Comparison of ENCODE assay signal across 8 cellular contexts in the genomic region with DNA sequence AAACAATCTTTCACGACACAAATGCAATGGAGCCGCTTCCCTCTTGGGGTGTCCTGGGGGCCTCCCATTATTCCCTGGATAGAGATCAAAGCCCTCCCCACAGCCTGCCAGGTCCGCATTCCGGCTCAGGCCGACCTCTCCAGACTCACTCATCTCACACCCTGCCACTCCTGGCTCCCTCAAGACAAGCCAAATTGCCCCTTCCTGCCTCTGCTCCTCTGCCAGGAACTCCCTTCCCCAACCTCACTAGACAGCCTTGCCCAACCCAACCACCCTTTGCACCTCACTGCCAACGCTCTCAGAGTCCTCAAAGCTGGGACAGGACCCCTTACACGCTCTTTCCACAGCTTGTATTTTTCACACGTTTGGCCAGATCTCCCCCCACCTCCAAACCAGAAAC. TPM values are rescaled to one million over a fixed set of nuclear protein-coding genes. Genes with fewer than 3 reads are reported as not detected.
DNase-seq lines count a peak whose midpoint lies in the region; ATAC-seq and TF ChIP-seq lines count a peak whose summit lies in the region.

No MANE protein-coding gene starts in this region.

- WGBS in endodermal cell (ENCODE audit: insufficient coverage in 1 of 2, insufficient read length in 1 of 2), 2 experiments, result 88% methylated on average over 5 to 8 of the region's 8 CpGs

- peak overlapping the region; percentile 96 to 100 (median 100) for H3K4me3 Mint-ChIP-seq in CD4-positive, CD25-positive, alpha-beta regulatory T cell
- H3K4me3 Mint-ChIP-seq in endodermal cell, result peak overlapping the region; percentile 92
- H3K4me3 Mint-ChIP-seq in osteocyte (ENCODE audit: unreplicated experiment), result peak overlapping the region; percentile 98

- POLR2A ChIA-PET in RWPE1 (lab: Yijun Ruan, JAX; ENCODE audit: low non-redundant PET), result no interaction called here

- CTCF ChIA-PET in RWPE1 (lab: Yijun Ruan, JAX), result interaction anchor here (0.9 to 1.7 kb wide), 2 partner anchors 9 to 19 kb away, joined by 3 to 5 read pairs; no protein-coding TSS in a partner anchor

- H3K9me3 ChIP-seq in CD4-positive, CD25-positive, alpha-beta regulatory T cell (ENCODE audit: control insufficient read depth in 2 of 2, low read length in 2 of 2), result no peaks in the 10 kb centered on the region
- no peaks in the 10 kb centered on the region for H3K9me3 ChIP-seq in endodermal cell (ENCODE audit: control insufficient read depth, low read length)

- H3K9me3 Mint-ChIP-seq in CD4-positive, CD25-positive, alpha-beta regulatory T cell, result no peaks in the 10 kb centered on the region
- H3K9me3 Mint-ChIP-seq in endodermal cell (no peaks in the 10 kb centered on the region), osteocyte (ENCODE audit: unreplicated experiment) (no peaks in the 10 kb centered on the region)

- H3K4me1 Mint-ChIP-seq in CD4-positive, CD25-positive, alpha-beta regulatory T cell, result peaks cover 0 to 44% (median 23%) of the 10 kb centered on the region in 4 donors
- H3K4me1 Mint-ChIP-seq in endodermal cell (peaks cover 31% of the 10 kb centered on the region), osteocyte (ENCODE audit: unreplicated experiment) (peaks cover 30% of the 10 kb centered on the region)

- no peak for TF ChIP-seq CTCF in RWPE1 (conservative IDR thresholded peaks at IDR 0.05; ENCODE audit: low read depth)
- no peak for TF ChIP-seq CTCF in endodermal cell (conservative IDR thresholded peaks at IDR 0.05)
- no peak for TF ChIP-seq CTCF in osteocyte (IDR thresholded peaks at IDR 0.05)

- peaks cover 44% of the 10 kb centered on the region for H3K4me1 ChIP-seq in CD4-positive, CD25-positive, alpha-beta regulatory T cell (ENCODE audit: control insufficient read depth, insufficient read depth, low read length, poor library complexity, severe bottlenecking)
- H3K4me1 ChIP-seq in endodermal cell (ENCODE audit: control insufficient read depth, insufficient read depth, low read length), result peaks cover 23% of the 10 kb centered on the region

- peaks cover 15% of the 10 kb centered on the region for H3K36me3 Mint-ChIP-seq in CD4-positive, CD25-positive, alpha-beta regulatory T cell
- H3K36me3 Mint-ChIP-seq in endodermal cell (ENCODE audit: low read depth), result peaks cover 1% of the 10 kb centered on the region
- no peaks in the 10 kb centered on the region for H3K36me3 Mint-ChIP-seq in osteocyte (ENCODE audit: unreplicated experiment)

- H3K36me3 ChIP-seq in CD4-positive, CD25-positive, alpha-beta regulatory T cell (ENCODE audit: control insufficient read depth, insufficient read depth, low read length), result peaks cover 2% of the 10 kb centered on the region
- H3K36me3 ChIP-seq in endodermal cell (ENCODE audit: control insufficient read depth, insufficient read depth, low read length), result no peaks in the 10 kb centered on the region

- H3K27ac ChIP-seq in CD4-positive, CD25-positive, alpha-beta regulatory T cell (ENCODE audit: insufficient read depth, low read length, poor library complexity, severe bottlenecking), result peak overlapping the region; percentile 90
- H3K27ac ChIP-seq in RWPE1, result peak overlapping the region; percentile 82
- no peak overlapping the region for H3K27ac ChIP-seq in endodermal cell (ENCODE audit: low read depth, low read length)

- no peaks in the 10 kb centered on the region for H3K27me3 ChIP-seq in CD4-positive, CD25-positive, alpha-beta regulatory T cell (ENCODE audit: control insufficient read depth, insufficient read depth, low read length)
- no peaks in the 10 kb centered on the region for H3K27me3 ChIP-seq in endodermal cell (ENCODE audit: control insufficient read depth, insufficient read depth, low read length, poor library complexity, severe bottlenecking)

- no peak for ATAC-seq in CD4-positive, CD25-positive, alpha-beta regulatory T cell (ENCODE audit: low read depth in 2 of 2)
- ATAC-seq in GM21576 (IDR thresholded peaks at IDR 0.05; ENCODE audit: unreplicated experiment) (no peak), HG03039 (IDR thresholded peaks at IDR 0.05; ENCODE audit: unreplicated experiment) (no peak)

- H3K27ac Mint-ChIP-seq in CD4-positive, CD25-positive, alpha-beta regulatory T cell, result peak overlapping the region; percentile 98 to 100 (median 99)
- H3K27ac Mint-ChIP-seq in endodermal cell, result no peak overlapping the region
- peak overlapping the region; percentile 82 for H3K27ac Mint-ChIP-seq in osteocyte (ENCODE audit: unreplicated experiment)

- DNase-seq in CD4-positive, CD25-positive, alpha-beta regulatory T cell, result no peak
- DNase-seq in RWPE1 (ENCODE audit: low spot score) (no peak), endodermal cell (no peak), osteocyte (ENCODE audit: extremely low spot score, unreplicated experiment) (no peak), hepatic stellate cell (ENCODE audit: low spot score) (no peak)
- no peak for DNase-seq in stimulated activated CD4-positive, alpha-beta T cell treated with anti-CD3 and anti-CD28 coated beads, Interleukin-15, amount 100 ng/mL, for 24 hours

- no peak overlapping the region for H3K9ac ChIP-seq in endodermal cell (ENCODE audit: extremely low read depth, low read length, poor library complexity, severe bottlenecking)

- H3K27me3 Mint-ChIP-seq in CD4-positive, CD25-positive, alpha-beta regulatory T cell, result peaks cover 4% of the 10 kb centered on the region
- H3K27me3 Mint-ChIP-seq in endodermal cell (ENCODE audit: insufficient read depth) (no peaks in the 10 kb centered on the region), osteocyte (ENCODE audit: unreplicated experiment) (no peaks in the 10 kb centered on the region)

- H3K4me3 ChIP-seq in CD4-positive, CD25-positive, alpha-beta regulatory T cell (ENCODE audit: low read depth, low read length), result peak overlapping the region; percentile 76
- H3K4me3 ChIP-seq in endodermal cell (ENCODE audit: low read length), result peak overlapping the region; percentile 85

RNA-seq across cellular contexts. Expression of a gene that starts 1.5 kb away (rescaled TPM):
- total RNA-seq in CD4-positive, CD25-positive, alpha-beta regulatory T cell, result 148 TPM
- polyA plus RNA-seq in CD4-positive, CD25-positive, alpha-beta regulatory T cell, result 100 to 1,000 TPM; 139 to 202 (median 159) TPM
- total RNA-seq in endodermal cell (10 to 100 TPM; 50.6 to 52.9 TPM), osteocyte (63.4 and 64.0 TPM in 2 replicates)
- 45.1 TPM for polyA plus RNA-seq in endodermal cell (2013, experiment 1 of 2)
- polyA plus RNA-seq in endodermal cell (2013, experiment 2 of 2), result 45.7 TPM

RNA-seq across cellular contexts. Expression of a gene that starts 20.4 kb away (rescaled TPM):
- 40.6 TPM for total RNA-seq in CD4-positive, CD25-positive, alpha-beta regulatory T cell
- under 1 TPM; 0.28 to 0.86 (median 0.59) TPM for polyA plus RNA-seq in CD4-positive, CD25-positive, alpha-beta regulatory T cell
- total RNA-seq in endodermal cell (10 to 100 TPM; 39.0 to 42.9 TPM), osteocyte (25.1 and 26.3 TPM in 2 replicates)
- 19.2 TPM for polyA plus RNA-seq in endodermal cell (2013, experiment 1 of 2)
- 17.1 TPM for polyA plus RNA-seq in endodermal cell (2013, experiment 2 of 2)

RNA-seq across cellular contexts. Expression of a gene that starts 21.4 kb away (rescaled TPM):
- total RNA-seq in CD4-positive, CD25-positive, alpha-beta regulatory T cell, result 6.9 TPM
- 1 to 10 TPM; 4.4 to 8.8 (median 6.0) TPM for polyA plus RNA-seq in CD4-positive, CD25-positive, alpha-beta regulatory T cell
- total RNA-seq in endodermal cell, result 10 to 100 TPM in 1 of 2 donors, 1 to 10 TPM in 1; 9.9 to 13.8 TPM
- 4.5 TPM for polyA plus RNA-seq in endodermal cell (2013, experiment 1 of 2)
- 3.1 TPM for polyA plus RNA-seq in endodermal cell (2013, experiment 2 of 2)
- total RNA-seq in osteocyte, result 6.8 and 7.4 TPM in 2 replicates

RNA-seq across cellular contexts. Expression of a gene that starts 21.4 kb away (rescaled TPM):
- 20.8 TPM for total RNA-seq in CD4-positive, CD25-positive, alpha-beta regulatory T cell
- polyA plus RNA-seq in CD4-positive, CD25-positive, alpha-beta regulatory T cell, result 10 to 100 TPM in 2 of 4 donors, 1 to 10 TPM in 2; 8.2 to 20.3 (median 10.0) TPM
- total RNA-seq in endodermal cell (10 to 100 TPM; 69.6 to 75.3 TPM), osteocyte (75.8 and 79.4 TPM in 2 replicates)
- polyA plus RNA-seq in endodermal cell (2013, experiment 1 of 2), result 46.5 TPM
- 42.9 TPM for polyA plus RNA-seq in endodermal cell (2013, experiment 2 of 2)

RNA-seq across cellular contexts. Expression of a gene that starts 35.5 kb away (rescaled TPM):
- total RNA-seq in CD4-positive, CD25-positive, alpha-beta regulatory T cell, result 103 TPM
- 1 to 10 TPM; 2.5 to 5.5 (median 3.6) TPM for polyA plus RNA-seq in CD4-positive, CD25-positive, alpha-beta regulatory T cell
- total RNA-seq in endodermal cell (10 to 100 TPM; 51.6 to 56.4 TPM), osteocyte (29.8 and 39.3 TPM in 2 replicates)
- polyA plus RNA-seq in endodermal cell (2013, experiment 1 of 2), result 26.5 TPM
- 26.7 TPM for polyA plus RNA-seq in endodermal cell (2013, experiment 2 of 2)
